ENCODE assay signal across 14 cellular contexts in genomic region chr18:57043241-57043640, GRCh38.
DNase-seq lines count a peak whose midpoint lies in the region; ATAC-seq and TF ChIP-seq lines count a peak whose summit lies in the region.
"Had no signal": no experiment of that assay in that cellular context is flagged by ENCODE, and none has a peak within 500 bp of the region (broad histone marks: within the 10 kb centered on the region; RNA-seq: fewer than 3 reads in every experiment).

No MANE protein-coding gene starts in this region.

- intact Hi-C loops in esophagus muscularis mucosa (cut with DNase I), result loop anchor here (10.0 kb wide), 1 partner anchor 452 kb away; no protein-coding TSS in a partner anchor

- H3K4me1 ChIP-seq in esophagus muscularis mucosa, result no peaks in the 10 kb centered on the region
- H3K4me1 ChIP-seq: BLaER1 had no signal

- no peak overlapping the region for H3K27ac ChIP-seq in esophagus muscularis mucosa (replicated peaks in 1 of 4)
- H3K27ac ChIP-seq: BLaER1, HL-60 had no signal

- H3K4me3 ChIP-seq in esophagus muscularis mucosa, result no peak overlapping the region
- H3K4me3 ChIP-seq: BLaER1 had no signal

- TF ChIP-seq EP300 in esophagus muscularis mucosa (IDR thresholded peaks at IDR 0.05), result no peak

- DNase-seq in DMS153 (lab: John Stamatoyannopoulos, UW) (peak; percentile 10), DMS153 treated with DMSO at 0.1 percent for 48 hours (lab: John Stamatoyannopoulos, UW; ENCODE audit: unreplicated experiment) (no peak), NCI-H2107 (lab: John Stamatoyannopoulos, UW) (peak; percentile 76), NCI-H345 treated with DMSO at 0.1 percent for 48 hours (lab: John Stamatoyannopoulos, UW; ENCODE audit: unreplicated experiment) (peak; percentile 70), esophagus muscularis mucosa (ENCODE audit: extremely low spot score) (peak; percentile 80)
- no peak for DNase-seq in activated naive CD4-positive, alpha-beta T cell treated with anti-CD3 and anti-CD28 coated beads, Interleukin-2, amount 50 U/mL, for 16 hours
- DNase-seq: 8988T; AML-193; CD8-positive, alpha-beta memory T cell; HCEC 1CT; HFFc6 had no signal

- ATAC-seq in HG02840 (IDR thresholded peaks at IDR 0.05; ENCODE audit: low FRiP score, unreplicated experiment), result no peak

- no peak for TF ChIP-seq CTCF in esophagus muscularis mucosa (IDR thresholded peaks at IDR 0.05)

- WGBS in esophagus muscularis mucosa, result 81% methylated on average over 3 of the region's 3 CpGs

- H3K9me3 ChIP-seq in esophagus muscularis mucosa, result peaks cover 0 to 14% (median 7%) of the 10 kb centered on the region in 4 donors

- no peak for TF ChIP-seq POLR2A in esophagus muscularis mucosa (IDR thresholded peaks at IDR 0.05; ENCODE audit: low read depth)

- H3K27me3 ChIP-seq in esophagus muscularis mucosa, result no peaks in the 10 kb centered on the region
- H3K27me3 ChIP-seq: BLaER1 had no signal

- no peaks in the 10 kb centered on the region for H3K36me3 ChIP-seq in esophagus muscularis mucosa
- H3K36me3 ChIP-seq: BLaER1 had no signal

Comparison
In these comparisons a context has a peak if more than half of its experiments do, and no peak if none do; other contexts are left out.
1. DNase-seq: peak in DMS153 (single experiment), NCI-H2107 (single experiment), NCI-H345 treated with DMSO at 0.1 percent for 48 hours (single experiment) and esophagus muscularis mucosa (single experiment); none in DMS153 treated with DMSO at 0.1 percent for 48 hours (single experiment) and activated naive CD4-positive, alpha-beta T cell treated with anti-CD3 and anti-CD28 coated beads, Interleukin-2, amount 50 U/mL, for 16 hours (single experiment).